Comparison of ENCODE assay signal across 1 cellular context in the genomic region with DNA sequence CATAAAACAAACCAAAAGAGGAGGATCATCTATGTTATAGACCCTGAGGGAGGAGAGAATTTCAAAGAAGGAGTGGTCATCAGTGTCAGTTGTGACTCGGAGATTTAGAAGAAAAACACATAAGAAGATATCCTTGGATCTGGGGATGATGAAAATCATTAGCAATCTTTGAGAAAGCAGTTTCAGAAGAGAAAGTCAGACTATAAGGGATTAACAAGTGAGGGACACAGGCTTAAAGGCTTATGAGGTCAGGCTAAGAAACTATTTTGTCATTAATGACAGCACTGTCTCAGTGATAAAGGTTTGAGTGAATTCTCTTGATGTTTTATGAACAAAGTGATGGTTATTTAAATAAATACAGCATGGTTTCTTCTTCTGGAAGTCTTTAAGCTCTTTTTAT.
TF ChIP-seq lines count a peak whose summit lies in the region.

No MANE protein-coding gene starts in this region.

TF ChIP-seq in K562, 482 proteins besides CTCF, POLR2A, EP300 and RAD21 (continues in another document):
- TF ChIP-seq RBM25 (IDR thresholded peaks at IDR 0.05; ENCODE audit: low read depth, low read length, severe bottlenecking), result no peak
- TF ChIP-seq, protein P1, sequence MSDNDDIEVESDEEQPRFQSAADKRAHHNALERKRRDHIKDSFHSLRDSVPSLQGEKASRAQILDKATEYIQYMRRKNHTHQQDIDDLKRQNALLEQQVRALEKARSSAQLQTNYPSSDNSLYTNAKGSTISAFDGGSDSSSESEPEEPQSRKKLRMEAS (CRISPR knock-in tag; IDR thresholded peaks at IDR 0.05), result no peak
- no peak for TF ChIP-seq PTBP1 (IDR thresholded peaks at IDR 0.05; ENCODE audit: low read depth, low read length)
- TF ChIP-seq PRPF4 (IDR thresholded peaks at IDR 0.05; ENCODE audit: insufficient read depth, low read depth, low read length, poor library complexity, severe bottlenecking), result no peak
- no peak for TF ChIP-seq IFI16 (CRISPR knock-in tag; IDR thresholded peaks at IDR 0.05)
- no peak for TF ChIP-seq RBM39 (optimal IDR thresholded peaks at IDR 0.05; ENCODE audit: low read depth, low read length)
- no peak for TF ChIP-seq TAF9B (IDR thresholded peaks at IDR 0.05; ENCODE audit: partially characterized antibody)
- 0 out of 2 replicates have a peak, but pooled peaks have one; percentile 22 for TF ChIP-seq PKNOX1 (IDR thresholded peaks at IDR 0.05)
- TF ChIP-seq ZNF318 (IDR thresholded peaks at IDR 0.05; ENCODE audit: borderline replicate concordance in 1 of 2, low read depth in 1 of 2), result 0 out of 4 replicates have a peak, but pooled peaks of 1 of the 2 experiments have one; percentile 3
- TF ChIP-seq PTRF (tag; IDR thresholded peaks at IDR 0.05), result no peak
- no peak for TF ChIP-seq CREB1 (IDR thresholded peaks at IDR 0.05)
- 0 out of 2 replicates have a peak, but pooled peaks have one; percentile 21 for TF ChIP-seq CREB1 (CRISPR knock-in tag; IDR thresholded peaks at IDR 0.05)
- no peak for TF ChIP-seq PURB (CRISPR knock-in tag; IDR thresholded peaks at IDR 0.05; ENCODE audit: low read depth)
- TF ChIP-seq ZBTB43 (CRISPR knock-in tag; IDR thresholded peaks at IDR 0.05), result no peak
- TF ChIP-seq, protein P2, sequence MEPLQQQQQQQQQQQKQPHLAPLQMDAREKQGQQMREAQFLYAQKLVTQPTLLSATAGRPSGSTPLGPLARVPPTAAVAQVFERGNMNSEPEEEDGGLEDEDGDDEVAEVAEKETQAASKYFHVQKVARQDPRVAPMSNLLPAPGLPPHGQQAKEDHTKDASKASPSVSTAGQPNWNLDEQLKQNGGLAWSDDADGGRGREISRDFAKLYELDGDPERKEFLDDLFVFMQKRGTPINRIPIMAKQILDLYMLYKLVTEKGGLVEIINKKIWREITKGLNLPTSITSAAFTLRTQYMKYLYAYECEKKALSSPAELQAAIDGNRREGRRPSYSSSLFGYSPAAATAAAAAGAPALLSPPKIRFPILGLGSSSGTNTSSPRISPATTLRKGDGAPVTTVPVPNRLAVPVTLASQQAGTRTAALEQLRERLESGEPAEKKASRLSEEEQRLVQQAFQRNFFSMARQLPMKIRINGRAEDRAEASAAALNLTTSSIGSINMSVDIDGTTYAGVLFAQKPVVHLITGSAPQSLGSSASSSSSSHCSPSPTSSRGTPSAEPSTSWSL (CRISPR knock-in tag; IDR thresholded peaks at IDR 0.05; ENCODE audit: borderline replicate concordance), result no peak
- no peak for TF ChIP-seq CREB3 (tag; conservative IDR thresholded peaks at IDR 0.05; ENCODE audit: low read depth)
- TF ChIP-seq GATAD2B (IDR thresholded peaks at IDR 0.05; ENCODE audit: borderline replicate concordance), result no peak
- TF ChIP-seq, protein P3, sequence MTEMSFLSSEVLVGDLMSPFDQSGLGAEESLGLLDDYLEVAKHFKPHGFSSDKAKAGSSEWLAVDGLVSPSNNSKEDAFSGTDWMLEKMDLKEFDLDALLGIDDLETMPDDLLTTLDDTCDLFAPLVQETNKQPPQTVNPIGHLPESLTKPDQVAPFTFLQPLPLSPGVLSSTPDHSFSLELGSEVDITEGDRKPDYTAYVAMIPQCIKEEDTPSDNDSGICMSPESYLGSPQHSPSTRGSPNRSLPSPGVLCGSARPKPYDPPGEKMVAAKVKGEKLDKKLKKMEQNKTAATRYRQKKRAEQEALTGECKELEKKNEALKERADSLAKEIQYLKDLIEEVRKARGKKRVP (CRISPR knock-in tag; IDR thresholded peaks at IDR 0.05), result peak; percentile 77
- TF ChIP-seq ZC3H11A (IDR thresholded peaks at IDR 0.05; ENCODE audit: low read depth, low read length), result no peak
- TF ChIP-seq CCNT2 (IDR thresholded peaks at IDR 0.05; ENCODE audit: borderline replicate concordance, extremely low read depth, insufficient read length, low read depth, low read length), result no peak
- no peak for TF ChIP-seq ZNF280A (IDR thresholded peaks at IDR 0.05; ENCODE audit: low read depth, partially characterized antibody)
- TF ChIP-seq CBX1 (IDR thresholded peaks at IDR 0.05; ENCODE audit: low read depth), result no peak
- peak; percentile 36; the same call in 1 of the 2 replicates for TF ChIP-seq SOX6 (IDR thresholded peaks at IDR 0.05)
- peak; percentile 66; the same call in 1 of the 2 replicates for TF ChIP-seq ATF3 (IDR thresholded peaks at IDR 0.05)
- TF ChIP-seq ATF3 (CRISPR knock-in tag; conservative IDR thresholded peaks at IDR 0.05), result no peak
- TF ChIP-seq XRCC5 (IDR thresholded peaks at IDR 0.05; ENCODE audit: low read depth, low read length), result no peak
- TF ChIP-seq SMAD1 (IDR thresholded peaks at IDR 0.05; ENCODE audit: low read depth, low read length, partially characterized antibody), result no peak
- 0 out of 2 replicates have a peak, but pooled peaks have one; percentile 23 for TF ChIP-seq JUND (IDR thresholded peaks at IDR 0.05; ENCODE audit: borderline replicate concordance, low read depth, low read length)
- TF ChIP-seq JUND (tag; IDR thresholded peaks at IDR 0.05; ENCODE audit: borderline replicate concordance, low read depth, low read length), result no peak
- TF ChIP-seq, protein P4, sequence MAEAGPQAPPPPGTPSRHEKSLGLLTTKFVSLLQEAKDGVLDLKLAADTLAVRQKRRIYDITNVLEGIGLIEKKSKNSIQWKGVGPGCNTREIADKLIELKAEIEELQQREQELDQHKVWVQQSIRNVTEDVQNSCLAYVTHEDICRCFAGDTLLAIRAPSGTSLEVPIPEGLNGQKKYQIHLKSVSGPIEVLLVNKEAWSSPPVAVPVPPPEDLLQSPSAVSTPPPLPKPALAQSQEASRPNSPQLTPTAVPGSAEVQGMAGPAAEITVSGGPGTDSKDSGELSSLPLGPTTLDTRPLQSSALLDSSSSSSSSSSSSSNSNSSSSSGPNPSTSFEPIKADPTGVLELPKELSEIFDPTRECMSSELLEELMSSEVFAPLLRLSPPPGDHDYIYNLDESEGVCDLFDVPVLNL (CRISPR knock-in tag; IDR thresholded peaks at IDR 0.05; ENCODE audit: low read depth), result no peak
- no peak for TF ChIP-seq NR2C1 (IDR thresholded peaks at IDR 0.05)
- TF ChIP-seq NR2C1 (tag; IDR thresholded peaks at IDR 0.05), result no peak
- no peak for TF ChIP-seq ZNF311 (CRISPR knock-in tag; IDR thresholded peaks at IDR 0.05)
- TF ChIP-seq, protein P5, sequence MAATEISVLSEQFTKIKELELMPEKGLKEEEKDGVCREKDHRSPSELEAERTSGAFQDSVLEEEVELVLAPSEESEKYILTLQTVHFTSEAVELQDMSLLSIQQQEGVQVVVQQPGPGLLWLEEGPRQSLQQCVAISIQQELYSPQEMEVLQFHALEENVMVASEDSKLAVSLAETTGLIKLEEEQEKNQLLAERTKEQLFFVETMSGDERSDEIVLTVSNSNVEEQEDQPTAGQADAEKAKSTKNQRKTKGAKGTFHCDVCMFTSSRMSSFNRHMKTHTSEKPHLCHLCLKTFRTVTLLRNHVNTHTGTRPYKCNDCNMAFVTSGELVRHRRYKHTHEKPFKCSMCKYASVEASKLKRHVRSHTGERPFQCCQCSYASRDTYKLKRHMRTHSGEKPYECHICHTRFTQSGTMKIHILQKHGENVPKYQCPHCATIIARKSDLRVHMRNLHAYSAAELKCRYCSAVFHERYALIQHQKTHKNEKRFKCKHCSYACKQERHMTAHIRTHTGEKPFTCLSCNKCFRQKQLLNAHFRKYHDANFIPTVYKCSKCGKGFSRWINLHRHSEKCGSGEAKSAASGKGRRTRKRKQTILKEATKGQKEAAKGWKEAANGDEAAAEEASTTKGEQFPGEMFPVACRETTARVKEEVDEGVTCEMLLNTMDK (IDR thresholded peaks at IDR 0.05; ENCODE audit: borderline replicate concordance, insufficient read depth, low read depth, low read length, poor library complexity, severe bottlenecking), result no peak
- no peak for TF ChIP-seq NFIC (IDR thresholded peaks at IDR 0.05)
- TF ChIP-seq FOXK2 (conservative IDR thresholded peaks at IDR 0.05 in 1 of 2, IDR thresholded peaks at IDR 0.05 in 1 of 2; ENCODE audit: low read depth in 2 of 2), result no peak
- TF ChIP-seq MCM3 (IDR thresholded peaks at IDR 0.05), result no peak
- TF ChIP-seq HNRNPL (IDR thresholded peaks at IDR 0.05; ENCODE audit: low read depth, low read length), result no peak
